ENCODE assay signal across 31 cellular contexts in genomic region chr1:191866155-191866554, GRCh38.
"Had no signal": no experiment of that assay in that cellular context is flagged by ENCODE, and none has a peak within 500 bp of the region (broad histone marks: within the 10 kb centered on the region; RNA-seq: fewer than 3 reads in every experiment).

No MANE protein-coding gene starts in this region.

- DNase-seq: activated B cell treated with CpG ODN at 0.5 μM for 24 hours; activated CD4-positive, alpha-beta memory T cell treated with anti-CD3 and anti-CD28 coated beads for 36 hours; activated CD4-positive, alpha-beta T cell treated with anti-CD3 and anti-CD28 coated beads for 4 hours; activated CD4-positive, alpha-beta T cell treated with anti-CD3 and anti-CD28 coated beads, Interleukin-2, amount 10 ng/mL, durations not matched to agents 24 days and 14 days; activated CD4-positive, alpha-beta T cell treated with anti-CD3 and anti-CD28 coated beads, Interleukin-2, amount 50 U/mL, for 1 hour; activated CD4-positive, alpha-beta T cell treated with anti-CD3 and anti-CD28 coated beads, Interleukin-2, amount 50 U/mL, for 4 hours; activated CD4-positive, CD25-positive, alpha-beta regulatory T cell treated with anti-CD3 and anti-CD28 coated beads, Interleukin-2, amount 50 U/mL, for 72 hours; activated CD8-positive, alpha-beta memory T cell treated with anti-CD3 and anti-CD28 coated beads, Interleukin-2, amount 50 U/mL, for 4 hours; activated CD8-positive, alpha-beta T cell treated with anti-CD3 and anti-CD28 coated beads for 36 hours; activated effector memory CD4-positive, alpha-beta T cell treated with anti-CD3 and anti-CD28 coated beads, Interleukin-2, amount 50 U/mL, for 16 hours; activated gamma-delta T cell treated with Interleukin-2 at 50 U/mL for 16 hours; activated naive CD4-positive, alpha-beta T cell; activated naive CD4-positive, alpha-beta T cell treated with anti-CD3 and anti-CD28 coated beads, Interleukin-2, amount 10 ng/mL, durations not matched to agents 7 days and 5 days; activated naive CD8-positive, alpha-beta T cell treated with anti-CD3 and anti-CD28 coated beads, Interleukin-2, amount 10 ng/mL, durations not matched to agents 7 days and 5 days; activated naive CD8-positive, alpha-beta T cell treated with anti-CD3 and anti-CD28 coated beads, Interleukin-2, amount 50 U/mL, for 24 hours; activated T-cell treated with anti-CD3 and anti-CD28 coated beads for 4 hours; activated T-cell treated with anti-CD3 and anti-CD28 coated beads, Interleukin-2, amount 50 U/mL, for 1 hour; activated T-cell treated with anti-CD3 and anti-CD28 coated beads, Interleukin-2, amount 50 U/mL, for 4 hours; activated T-cell treated with anti-CD3 and anti-CD28 coated beads, Interleukin-2, amount 50 U/mL, for 72 hours; amygdala; anterior cingulate cortex; caudate nucleus; cerebellar nuclear complex; T-helper 2 cell; T-helper 9 cell had no signal

- ATAC-seq: activated CD8-positive, alpha-beta T cell treated with anti-CD3 and anti-CD28 coated beads for 36 hours; activated naive CD8-positive, alpha-beta T cell treated with anti-CD3 and anti-CD28 coated beads, Interleukin-2, amount 50 U/mL, for 24 hours; activated T-cell treated with anti-CD3 and anti-CD28 coated beads, Interleukin-2, amount 50 U/mL, for 4 hours; activated T-cell treated with anti-CD3 and anti-CD28 coated beads, Interleukin-2, amount 50 U/mL, for 72 hours; activated T-helper 17 cell treated with anti-CD3 and anti-CD28 coated beads, Interleukin-2, amount 50 U/mL, for 72 hours had no signal

- H3K9me3 ChIP-seq: ascending aorta had no signal

- H3K27ac ChIP-seq: ascending aorta, cardiac muscle cell, VCaP had no signal

- H3K4me1 ChIP-seq: ascending aorta had no signal

- FAIRE-seq: bronchial epithelial cell, TTC549 had no signal

- H3K36me3 ChIP-seq: ascending aorta, cardiac muscle cell had no signal

- H3K27me3 ChIP-seq: ascending aorta, cardiac muscle cell had no signal

- H3K4me3 ChIP-seq: ascending aorta, cardiac muscle cell had no signal
